In genomic region chrX:39576081-39576701, GRCh38 we compare ENCODE assay signal across 1 cellular context.
TF ChIP-seq lines count a peak whose summit lies in the region.

No MANE protein-coding gene starts in this region.

TF ChIP-seq in GM23338, 12 proteins besides CTCF, POLR2A, EP300 and RAD21 (continued from another document):
- TF ChIP-seq REST (IDR thresholded peaks at IDR 0.05; ENCODE audit: unreplicated experiment) (no peak), JUNB (IDR thresholded peaks at IDR 0.05; ENCODE audit: unreplicated experiment) (no peak), ZNF331 (CRISPR knock-in tag; IDR thresholded peaks at IDR 0.05; ENCODE audit: low read depth) (no peak), EZH2phosphoT487 (IDR thresholded peaks at IDR 0.05; ENCODE audit: unreplicated experiment) (no peak)
